Comparison of ENCODE assay signal across 1 cellular context in the genomic region with DNA sequence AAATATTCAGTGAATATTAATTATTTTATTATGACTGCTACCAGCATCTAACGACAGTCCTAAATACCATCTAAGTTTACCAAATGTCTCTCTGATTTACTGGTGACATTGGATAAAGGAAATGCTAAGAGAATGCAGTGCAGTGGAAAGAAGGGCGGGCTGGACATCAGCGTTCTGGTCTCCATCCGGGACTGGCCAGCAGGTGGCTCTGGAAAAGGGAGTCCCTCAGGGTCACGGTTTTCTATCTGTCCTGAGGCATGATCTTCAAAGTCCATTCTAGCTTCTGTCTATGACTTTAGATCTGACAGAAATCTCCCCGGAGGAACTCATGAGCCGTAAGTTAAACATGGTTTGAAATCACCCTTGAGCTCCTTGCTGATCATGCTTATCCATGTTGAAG.
TF ChIP-seq lines count a peak whose summit lies in the region.

No MANE protein-coding gene starts in this region.

TF ChIP-seq in HepG2, 621 proteins besides CTCF, POLR2A, EP300 and RAD21:
- TF ChIP-seq SOX6 (IDR thresholded peaks at IDR 0.05) (no peak), SOX6 (CRISPR knock-in tag; IDR thresholded peaks at IDR 0.05) (0 out of 2 replicates have a peak, but pooled peaks have one; percentile 16), SMC3 (IDR thresholded peaks at IDR 0.05; ENCODE audit: low read length) (peak; percentile 85), STAG1 (CRISPR knock-in tag; IDR thresholded peaks at IDR 0.05) (peak; percentile 57), ZMYM4 (CRISPR knock-in tag; IDR thresholded peaks at IDR 0.05) (peak; percentile 30; the same call in 1 of the 2 replicates), XRCC5 (optimal IDR thresholded peaks at IDR 0.05; ENCODE audit: low read length) (peak; percentile 55), KLF13 (CRISPR knock-in tag; IDR thresholded peaks at IDR 0.05) (no peak), AKAP8 (CRISPR knock-in tag; IDR thresholded peaks at IDR 0.05) (no peak)
- TF ChIP-seq, protein P1, sequence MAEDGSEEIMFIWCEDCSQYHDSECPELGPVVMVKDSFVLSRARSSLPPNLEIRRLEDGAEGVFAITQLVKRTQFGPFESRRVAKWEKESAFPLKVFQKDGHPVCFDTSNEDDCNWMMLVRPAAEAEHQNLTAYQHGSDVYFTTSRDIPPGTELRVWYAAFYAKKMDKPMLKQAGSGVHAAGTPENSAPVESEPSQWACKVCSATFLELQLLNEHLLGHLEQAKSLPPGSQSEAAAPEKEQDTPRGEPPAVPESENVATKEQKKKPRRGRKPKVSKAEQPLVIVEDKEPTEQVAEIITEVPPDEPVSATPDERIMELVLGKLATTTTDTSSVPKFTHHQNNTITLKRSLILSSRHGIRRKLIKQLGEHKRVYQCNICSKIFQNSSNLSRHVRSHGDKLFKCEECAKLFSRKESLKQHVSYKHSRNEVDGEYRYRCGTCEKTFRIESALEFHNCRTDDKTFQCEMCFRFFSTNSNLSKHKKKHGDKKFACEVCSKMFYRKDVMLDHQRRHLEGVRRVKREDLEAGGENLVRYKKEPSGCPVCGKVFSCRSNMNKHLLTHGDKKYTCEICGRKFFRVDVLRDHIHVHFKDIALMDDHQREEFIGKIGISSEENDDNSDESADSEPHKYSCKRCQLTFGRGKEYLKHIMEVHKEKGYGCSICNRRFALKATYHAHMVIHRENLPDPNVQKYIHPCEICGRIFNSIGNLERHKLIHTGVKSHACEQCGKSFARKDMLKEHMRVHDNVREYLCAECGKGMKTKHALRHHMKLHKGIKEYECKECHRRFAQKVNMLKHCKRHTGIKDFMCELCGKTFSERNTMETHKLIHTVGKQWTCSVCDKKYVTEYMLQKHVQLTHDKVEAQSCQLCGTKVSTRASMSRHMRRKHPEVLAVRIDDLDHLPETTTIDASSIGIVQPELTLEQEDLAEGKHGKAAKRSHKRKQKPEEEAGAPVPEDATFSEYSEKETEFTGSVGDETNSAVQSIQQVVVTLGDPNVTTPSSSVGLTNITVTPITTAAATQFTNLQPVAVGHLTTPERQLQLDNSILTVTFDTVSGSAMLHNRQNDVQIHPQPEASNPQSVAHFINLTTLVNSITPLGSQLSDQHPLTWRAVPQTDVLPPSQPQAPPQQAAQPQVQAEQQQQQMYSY (CRISPR knock-in tag; IDR thresholded peaks at IDR 0.05) = no peak
